Comparison of ENCODE assay signal across 8 cellular contexts in genomic region chr19:8423821-8424223, GRCh38. TPM values are rescaled to one million over a fixed set of nuclear protein-coding genes. Genes with fewer than 3 reads are reported as not detected.
DNase-seq lines count a peak whose midpoint lies in the region; ATAC-seq and TF ChIP-seq lines count a peak whose summit lies in the region.

No MANE protein-coding gene starts in this region.

- H2BK12ac ChIP-seq in H9 (ENCODE audit: insufficient read length, low read depth, low read length) = no peak overlapping the region

- H3K27me3 ChIP-seq in H9 (ENCODE audit: insufficient read depth, low read length) (no peaks in the 10 kb centered on the region), muscle layer of colon (ENCODE audit: control insufficient read depth in 1 of 2, insufficient read depth in 2 of 2, low read length in 2 of 2) (no peaks in the 10 kb centered on the region)

- no peak overlapping the region for H4K5ac ChIP-seq in H9 (ENCODE audit: insufficient read length, low read depth, low read length)

- H3K27ac Mint-ChIP-seq in H9 = peak overlapping the region in 2 of 3 experiments; percentile 24 to 57; a peak in 1 of 7 replicates

- H3K23me2 ChIP-seq in H9 (ENCODE audit: insufficient read length, low read depth, low read length, poor library complexity, severe bottlenecking) = no peaks in the 10 kb centered on the region

- no peak overlapping the region for H3K4me3 Mint-ChIP-seq in H9

- H3K4me1 ChIP-seq in H9 (ENCODE audit: insufficient read depth, low read length) (no peaks in the 10 kb centered on the region), muscle layer of colon (ENCODE audit: insufficient read depth, low read length) (peaks cover 11% of the 10 kb centered on the region)

- no peak overlapping the region for H2BK20ac ChIP-seq in H9 (ENCODE audit: low read depth, low read length, poor library complexity, severe bottlenecking)

- H2BK5ac ChIP-seq in H9 (ENCODE audit: insufficient read length, low read length) = no peak overlapping the region

- no peak for TF ChIP-seq CTCF in H9 (conservative IDR thresholded peaks at IDR 0.05)

- no peak overlapping the region for H3K56ac ChIP-seq in H9 (ENCODE audit: insufficient read length, low read depth, low read length)

- DNase-seq in H9 (peak; percentile 66), RKO (ENCODE audit: low spot score) (peak; percentile 95), T-helper 2 cell (no peak), GM19238 (ENCODE audit: insufficient read length, low spot score) (no peak), NCI-H345 treated with DMSO at 0.1 percent for 48 hours (lab: John Stamatoyannopoulos, UW; ENCODE audit: unreplicated experiment) (no peak)

- H3K9me3 ChIP-seq in H9 (ENCODE audit: control insufficient read depth, low read depth, low read length) (no peaks in the 10 kb centered on the region), muscle layer of colon (ENCODE audit: low read length) (no peaks in the 10 kb centered on the region)

- H3K79me1 ChIP-seq in H9 (ENCODE audit: insufficient read depth, low read depth, low read length, poor library complexity, severe bottlenecking) = no peaks in the 10 kb centered on the region

- H3T11ph ChIP-seq in H9 (ENCODE audit: low read length) = no peak overlapping the region

- no peak overlapping the region for H3K27ac ChIP-seq in H9 (ENCODE audit: insufficient read length, low read depth, low read length)
- H3K27ac ChIP-seq in muscle layer of colon (ENCODE audit: low read depth, low read length) = peak overlapping the region; percentile 80

- no peak overlapping the region for H3K23ac ChIP-seq in H9 (ENCODE audit: insufficient read length, low read depth, low read length)

- no peak overlapping the region for H4K91ac ChIP-seq in H9 (ENCODE audit: insufficient read length, low read depth, low read length)

- no peak overlapping the region for H4K8ac ChIP-seq in H9 (replicated peaks; ENCODE audit: insufficient read length, low read depth, low read length)

- no peaks in the 10 kb centered on the region for H4K20me1 ChIP-seq in H9 (ENCODE audit: control insufficient read depth, insufficient read depth, insufficient read length)

- no peaks in the 10 kb centered on the region for H3K27me3 Mint-ChIP-seq in H9 (ENCODE audit: low read depth)

- H2BK15ac ChIP-seq in H9 (ENCODE audit: low read depth, low read length) = no peak overlapping the region

- no peaks in the 10 kb centered on the region for H3K79me2 ChIP-seq in H9 (ENCODE audit: insufficient read depth, low read length)

- peaks cover 4 to 12% (median 4%) of the 10 kb centered on the region in 3 experiments; a peak in 4 of 7 replicates for H3K36me3 Mint-ChIP-seq in H9 (ENCODE audit: insufficient read depth in 1 of 3, low read depth in 3 of 3)

- H3K9me3 Mint-ChIP-seq in H9 = no peaks in the 10 kb centered on the region; a peak in 1 of 5 replicates

- H3K14ac ChIP-seq in H9 (ENCODE audit: insufficient read depth, low read length) = no peak overlapping the region

- no peak overlapping the region for H3K4me2 ChIP-seq in H9 (ENCODE audit: insufficient read depth, insufficient read length, low read length)

- H2AK5ac ChIP-seq in H9 (ENCODE audit: insufficient read length, low read length) = no peak overlapping the region

- H3K18ac ChIP-seq in H9 (ENCODE audit: insufficient read length, low read depth, low read length) = no peak overlapping the region

- WGBS in H9 (ENCODE audit: extremely low coverage, insufficient read length, low lambda C conversion rate) = no CpG with 5 or more reads among the region's 9 CpGs

- peaks cover 9% of the 10 kb centered on the region for H3K36me3 ChIP-seq in muscle layer of colon (ENCODE audit: insufficient read depth, low read length)

- peaks cover 0 to 4% of the 10 kb centered on the region in 2 experiments; a peak in 1 of 4 replicates for H3K4me1 Mint-ChIP-seq in H9

- H3K9ac ChIP-seq in H9 (ENCODE audit: extremely low read depth, insufficient read length, low read length) (no peak overlapping the region), muscle layer of colon (ENCODE audit: low read length) (no peak overlapping the region)

- H2AFZ ChIP-seq in H9 (ENCODE audit: low read length) = no peak overlapping the region

- ATAC-seq in esophagus mucosa = peak; percentile 96
- ATAC-seq in GM21367 (IDR thresholded peaks at IDR 0.05; ENCODE audit: unreplicated experiment) = no peak

- no peak overlapping the region for H3K4ac ChIP-seq in H9 (ENCODE audit: low read depth, low read length)

- H2BK120ac ChIP-seq in H9 (ENCODE audit: low read depth, low read length, poor library complexity, severe bottlenecking) = no peak overlapping the region

- peak overlapping the region in 1 of 2 donors; percentile 22 for H3K4me3 ChIP-seq in muscle layer of colon (ENCODE audit: low read depth in 1 of 2, low read length in 2 of 2)

RNA-seq across cellular contexts. Expression of gene MARCHF2, which starts 10.7 kb away (rescaled TPM):
- total RNA-seq in H9 (2021) (23.1 and 27.5 TPM in 2 replicates), esophagus mucosa (21.4 TPM)

RNA-seq across cellular contexts. Expression of gene HNRNPM, which starts 21.0 kb away (rescaled TPM):
- total RNA-seq in H9 (2021) (458 and 468 TPM in 2 replicates), esophagus mucosa (107 TPM)

RNA-seq across cellular contexts. Expression of gene RAB11B, which starts 33.7 kb away (rescaled TPM):
- total RNA-seq in H9 (2021) (106 and 107 TPM in 2 replicates), esophagus mucosa (52.4 TPM)

RNA-seq across cellular contexts. Expression of gene ANGPTL4, which starts 59.9 kb away (rescaled TPM):
- total RNA-seq in H9 (2021) (1.9 and 2.5 TPM in 2 replicates), esophagus mucosa (55.4 TPM)

Comparison
In these comparisons a context has a peak if more than half of its experiments do, and no peak if none do; other contexts are left out.
1. DNase-seq: peak in H9 (single experiment) and RKO (single experiment); none in T-helper 2 cell (0 of 5), GM19238 (single experiment) and NCI-H345 treated with DMSO at 0.1 percent for 48 hours (single experiment).